In the genomic region with DNA sequence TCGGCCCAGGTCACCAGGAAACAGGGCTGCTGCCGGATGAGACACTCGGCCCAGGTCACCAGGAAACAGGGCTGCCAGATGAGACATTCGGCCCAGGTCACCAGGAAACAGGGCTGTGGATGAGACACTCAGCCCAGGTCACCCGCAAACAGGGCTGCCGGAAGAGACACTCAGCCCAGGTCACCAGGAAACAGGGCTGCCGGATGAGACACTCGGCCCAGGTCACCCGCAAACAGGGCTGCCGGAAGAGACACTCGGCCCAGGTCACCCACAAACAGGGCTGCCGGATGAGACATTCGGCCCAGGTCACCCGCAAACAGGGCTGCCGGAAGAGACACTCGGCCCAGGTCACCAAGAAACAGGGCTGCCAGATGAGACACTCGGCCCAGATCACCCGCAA, we compare ENCODE assay signal across 7 cellular contexts. TPM values are rescaled to one million over a fixed set of nuclear protein-coding genes. Genes with fewer than 3 reads are reported as not detected.
DNase-seq lines count a peak whose midpoint lies in the region; ATAC-seq and TF ChIP-seq lines count a peak whose summit lies in the region.
"Not testable (repeated sequence)": the region's sequence is repeated elsewhere in the genome, so short reads cannot be mapped to it uniquely, and the experiment has no call there.

No MANE protein-coding gene starts in this region.

- not testable (repeated sequence) for H3K27me3 ChIP-seq in GM23338 (ENCODE audit: insufficient read depth); esophagus muscularis mucosa; osteoblast (ENCODE audit: insufficient read depth, low read length)

- not testable (repeated sequence) for H3K9me3 Mint-ChIP-seq in GM23338; activated T-helper 17 cell treated with anti-CD3 and anti-CD28 coated beads, Interleukin-2, amount 50 U/mL, for 72 hours; mesothelial cell of epicardium; type B pancreatic cell

- not testable (repeated sequence) for H4K20me1 ChIP-seq in GM23338 (replicated peaks; ENCODE audit: insufficient read depth)
- peaks cover 45% of the 10 kb centered on the region for H4K20me1 ChIP-seq in osteoblast (ENCODE audit: insufficient read depth, low read length)

- H3K27ac Mint-ChIP-seq in GM23338 = peak overlapping the region; percentile 3; the same call in 1 of the 2 replicates
- peak overlapping the region; percentile 1 for H3K27ac Mint-ChIP-seq in activated T-helper 17 cell treated with anti-CD3 and anti-CD28 coated beads, Interleukin-2, amount 50 U/mL, for 72 hours
- peak overlapping the region; percentile 82 for H3K27ac Mint-ChIP-seq in mesothelial cell of epicardium
- H3K27ac Mint-ChIP-seq in type B pancreatic cell = peak overlapping the region; percentile 44

- TF ChIP-seq EP300 in esophagus muscularis mucosa (IDR thresholded peaks at IDR 0.05) = not testable (repeated sequence)

- DNase-seq in GM23338 (ENCODE audit: low spot score); esophagus muscularis mucosa (ENCODE audit: extremely low spot score); mesothelial cell of epicardium (ENCODE audit: low spot score in 2 of 2, unreplicated experiment in 2 of 2); osteoblast (ENCODE audit: insufficient read length, low spot score, missing footprints); type B pancreatic cell (ENCODE audit: extremely low spot score, unreplicated experiment): not testable (repeated sequence)
- peak; percentile 45 for DNase-seq in dermis blood vessel endothelial cell

- not testable (repeated sequence) for H3K4me2 ChIP-seq in GM23338; osteoblast (ENCODE audit: insufficient read depth, low read length)

- not testable (repeated sequence) for H3K9me3 ChIP-seq in esophagus muscularis mucosa; osteoblast (ENCODE audit: low read depth, low read length)

- ATAC-seq in GM23338; activated T-helper 17 cell treated with anti-CD3 and anti-CD28 coated beads, Interleukin-2, amount 50 U/mL, for 72 hours (replicated peaks): not testable (repeated sequence)

- intact Hi-C loops in esophagus muscularis mucosa (cut with DNase I) = not testable (repeated sequence)

- H3K36me3 Mint-ChIP-seq in GM23338 (ENCODE audit: low read depth); activated T-helper 17 cell treated with anti-CD3 and anti-CD28 coated beads, Interleukin-2, amount 50 U/mL, for 72 hours (ENCODE audit: low read depth); mesothelial cell of epicardium: not testable (repeated sequence)
- peaks cover 11% of the 10 kb centered on the region for H3K36me3 Mint-ChIP-seq in type B pancreatic cell

- TF ChIP-seq CTCF in GM23338 (conservative IDR thresholded peaks at IDR 0.05; ENCODE audit: low read depth in 2 of 2); esophagus muscularis mucosa (IDR thresholded peaks at IDR 0.05); mesothelial cell of epicardium (IDR thresholded peaks at IDR 0.05; ENCODE audit: unreplicated experiment); osteoblast (IDR thresholded peaks at IDR 0.05; ENCODE audit: extremely low read depth, low read depth, low read length); type B pancreatic cell (conservative IDR thresholded peaks at IDR 0.05): not testable (repeated sequence)

- not testable (repeated sequence) for H3K36me3 ChIP-seq in GM23338 (ENCODE audit: insufficient read depth); esophagus muscularis mucosa
- peaks cover 39% of the 10 kb centered on the region for H3K36me3 ChIP-seq in osteoblast (ENCODE audit: insufficient read depth, low read length)

- not testable (repeated sequence) for H3F3A ChIP-seq in GM23338 (replicated peaks; ENCODE audit: low read depth)

- H3K27me3 Mint-ChIP-seq in GM23338 (ENCODE audit: insufficient read depth, low read depth, poor library complexity); activated T-helper 17 cell treated with anti-CD3 and anti-CD28 coated beads, Interleukin-2, amount 50 U/mL, for 72 hours; mesothelial cell of epicardium (ENCODE audit: low read depth); type B pancreatic cell: not testable (repeated sequence)

- H3K4me3 Mint-ChIP-seq in GM23338; activated T-helper 17 cell treated with anti-CD3 and anti-CD28 coated beads, Interleukin-2, amount 50 U/mL, for 72 hours; mesothelial cell of epicardium; type B pancreatic cell: not testable (repeated sequence)

- 70% methylated on average over 4 of the region's 18 CpGs for WGBS in esophagus muscularis mucosa

- not testable (repeated sequence) for H3K27ac ChIP-seq in GM23338 (ENCODE audit: low read depth)
- peak overlapping the region in 3 of 4 donors; percentile 53 to 66 (median 59) for H3K27ac ChIP-seq in esophagus muscularis mucosa (replicated peaks in 1 of 4)
- peak overlapping the region; percentile 5 for H3K27ac ChIP-seq in osteoblast (ENCODE audit: low read depth, low read length)

- not testable (repeated sequence) for H2AFZ ChIP-seq in GM23338; osteoblast (ENCODE audit: low read length)

- H3K9me2 ChIP-seq in GM23338 (ENCODE audit: insufficient read depth) = not testable (repeated sequence)

- H3K4me1 Mint-ChIP-seq in GM23338 (peaks cover 38% of the 10 kb centered on the region), mesothelial cell of epicardium (peaks cover 20% of the 10 kb centered on the region), type B pancreatic cell (ENCODE audit: unreplicated experiment) (peaks cover 30% of the 10 kb centered on the region)
- peaks cover 13% of the 10 kb centered on the region for H3K4me1 Mint-ChIP-seq in activated T-helper 17 cell treated with anti-CD3 and anti-CD28 coated beads, Interleukin-2, amount 50 U/mL, for 72 hours

- H3K79me2 ChIP-seq in GM23338 (replicated peaks; ENCODE audit: insufficient read depth) (peaks cover 89% of the 10 kb centered on the region), osteoblast (ENCODE audit: insufficient read depth, low read length) (peaks cover 100% of the 10 kb centered on the region)

- H3K4me3 ChIP-seq in GM23338; esophagus muscularis mucosa; osteoblast (ENCODE audit: insufficient read depth, low read length): not testable (repeated sequence)

- H3K4me1 ChIP-seq in GM23338 (ENCODE audit: insufficient read depth) (peaks cover 20% of the 10 kb centered on the region), esophagus muscularis mucosa (peaks cover 0 to 70% (median 51%) of the 10 kb centered on the region in 4 donors), osteoblast (ENCODE audit: insufficient read depth, low read length) (peaks cover 19% of the 10 kb centered on the region)

- not testable (repeated sequence) for TF ChIP-seq POLR2A in esophagus muscularis mucosa (IDR thresholded peaks at IDR 0.05; ENCODE audit: low read depth)

RNA-seq across cellular contexts. Expression of a gene that starts 21.5 kb away (rescaled TPM):
- total RNA-seq in GM23338 (2014; rRNA removed; shearing (Covaris generic)) = 21.5 and 25.9 TPM in 2 replicates
- polyA plus RNA-seq in GM23338 (2016; fragmentation: Nextera tagmentation; extraction: Ambion mirVana) = 5.4 and 6.5 TPM in 2 replicates
- 10 to 100 TPM; 20.1 to 29.8 TPM for total RNA-seq in activated T-helper 17 cell treated with anti-CD3 and anti-CD28 coated beads, Interleukin-2, amount 50 U/mL, for 72 hours
- total RNA-seq in dermis blood vessel endothelial cell = 48.5 and 81.3 TPM in 2 replicates
- 10 to 100 TPM; 37.8 to 71.3 (median 50.9) TPM for total RNA-seq in esophagus muscularis mucosa
- 75.4 to 82.4 TPM (median 79.1 TPM) in 3 replicates for total RNA-seq in mesothelial cell of epicardium
- 101 and 106 TPM in 2 replicates for total RNA-seq in osteoblast
- 36.6 and 37.2 TPM in 2 replicates for total RNA-seq in type B pancreatic cell (ENCODE audit: low replicate concordance)

Comparison
In these comparisons a context has a peak if more than half of its experiments do, and no peak if none do; other contexts are left out.
1. H3K27ac Mint-ChIP-seq: peak in every context shown above with its lines; median percentile 82 in mesothelial cell of epicardium; 44 in type B pancreatic cell; 3 in GM23338; 1 in activated T-helper 17 cell treated with anti-CD3 and anti-CD28 coated beads, Interleukin-2, amount 50 U/mL, for 72 hours.